Comparison of ENCODE assay signal across 1 cellular context in the genomic region with DNA sequence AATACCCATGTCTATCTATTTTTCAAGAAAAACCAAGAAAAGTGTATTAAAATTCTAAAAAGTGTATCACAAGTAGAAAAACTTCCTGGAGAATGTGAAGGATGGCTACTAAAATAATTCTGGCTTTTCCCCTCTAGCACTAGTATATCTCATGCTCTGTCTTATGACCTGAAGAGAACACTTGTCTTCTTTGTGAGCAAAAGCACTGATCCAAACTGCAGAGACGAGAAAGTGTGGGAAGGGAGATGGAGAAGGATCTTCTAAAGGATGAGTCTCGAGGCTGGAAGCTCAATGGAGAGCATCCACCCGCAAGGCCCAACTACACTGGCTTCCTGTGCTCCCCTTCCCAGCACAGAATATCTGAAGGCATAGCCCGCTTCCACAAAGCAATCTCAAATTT.
TF ChIP-seq lines count a peak whose summit lies in the region.

No MANE protein-coding gene starts in this region.

TF ChIP-seq in GM23338, 12 proteins besides CTCF, POLR2A, EP300 and RAD21 (continued from another document):
- TF ChIP-seq REST (IDR thresholded peaks at IDR 0.05; ENCODE audit: unreplicated experiment) (no peak), NANOG (IDR thresholded peaks at IDR 0.05; ENCODE audit: borderline replicate concordance) (no peak), ZNF331 (CRISPR knock-in tag; IDR thresholded peaks at IDR 0.05; ENCODE audit: low read depth) (no peak)
- TF ChIP-seq, protein P1, sequence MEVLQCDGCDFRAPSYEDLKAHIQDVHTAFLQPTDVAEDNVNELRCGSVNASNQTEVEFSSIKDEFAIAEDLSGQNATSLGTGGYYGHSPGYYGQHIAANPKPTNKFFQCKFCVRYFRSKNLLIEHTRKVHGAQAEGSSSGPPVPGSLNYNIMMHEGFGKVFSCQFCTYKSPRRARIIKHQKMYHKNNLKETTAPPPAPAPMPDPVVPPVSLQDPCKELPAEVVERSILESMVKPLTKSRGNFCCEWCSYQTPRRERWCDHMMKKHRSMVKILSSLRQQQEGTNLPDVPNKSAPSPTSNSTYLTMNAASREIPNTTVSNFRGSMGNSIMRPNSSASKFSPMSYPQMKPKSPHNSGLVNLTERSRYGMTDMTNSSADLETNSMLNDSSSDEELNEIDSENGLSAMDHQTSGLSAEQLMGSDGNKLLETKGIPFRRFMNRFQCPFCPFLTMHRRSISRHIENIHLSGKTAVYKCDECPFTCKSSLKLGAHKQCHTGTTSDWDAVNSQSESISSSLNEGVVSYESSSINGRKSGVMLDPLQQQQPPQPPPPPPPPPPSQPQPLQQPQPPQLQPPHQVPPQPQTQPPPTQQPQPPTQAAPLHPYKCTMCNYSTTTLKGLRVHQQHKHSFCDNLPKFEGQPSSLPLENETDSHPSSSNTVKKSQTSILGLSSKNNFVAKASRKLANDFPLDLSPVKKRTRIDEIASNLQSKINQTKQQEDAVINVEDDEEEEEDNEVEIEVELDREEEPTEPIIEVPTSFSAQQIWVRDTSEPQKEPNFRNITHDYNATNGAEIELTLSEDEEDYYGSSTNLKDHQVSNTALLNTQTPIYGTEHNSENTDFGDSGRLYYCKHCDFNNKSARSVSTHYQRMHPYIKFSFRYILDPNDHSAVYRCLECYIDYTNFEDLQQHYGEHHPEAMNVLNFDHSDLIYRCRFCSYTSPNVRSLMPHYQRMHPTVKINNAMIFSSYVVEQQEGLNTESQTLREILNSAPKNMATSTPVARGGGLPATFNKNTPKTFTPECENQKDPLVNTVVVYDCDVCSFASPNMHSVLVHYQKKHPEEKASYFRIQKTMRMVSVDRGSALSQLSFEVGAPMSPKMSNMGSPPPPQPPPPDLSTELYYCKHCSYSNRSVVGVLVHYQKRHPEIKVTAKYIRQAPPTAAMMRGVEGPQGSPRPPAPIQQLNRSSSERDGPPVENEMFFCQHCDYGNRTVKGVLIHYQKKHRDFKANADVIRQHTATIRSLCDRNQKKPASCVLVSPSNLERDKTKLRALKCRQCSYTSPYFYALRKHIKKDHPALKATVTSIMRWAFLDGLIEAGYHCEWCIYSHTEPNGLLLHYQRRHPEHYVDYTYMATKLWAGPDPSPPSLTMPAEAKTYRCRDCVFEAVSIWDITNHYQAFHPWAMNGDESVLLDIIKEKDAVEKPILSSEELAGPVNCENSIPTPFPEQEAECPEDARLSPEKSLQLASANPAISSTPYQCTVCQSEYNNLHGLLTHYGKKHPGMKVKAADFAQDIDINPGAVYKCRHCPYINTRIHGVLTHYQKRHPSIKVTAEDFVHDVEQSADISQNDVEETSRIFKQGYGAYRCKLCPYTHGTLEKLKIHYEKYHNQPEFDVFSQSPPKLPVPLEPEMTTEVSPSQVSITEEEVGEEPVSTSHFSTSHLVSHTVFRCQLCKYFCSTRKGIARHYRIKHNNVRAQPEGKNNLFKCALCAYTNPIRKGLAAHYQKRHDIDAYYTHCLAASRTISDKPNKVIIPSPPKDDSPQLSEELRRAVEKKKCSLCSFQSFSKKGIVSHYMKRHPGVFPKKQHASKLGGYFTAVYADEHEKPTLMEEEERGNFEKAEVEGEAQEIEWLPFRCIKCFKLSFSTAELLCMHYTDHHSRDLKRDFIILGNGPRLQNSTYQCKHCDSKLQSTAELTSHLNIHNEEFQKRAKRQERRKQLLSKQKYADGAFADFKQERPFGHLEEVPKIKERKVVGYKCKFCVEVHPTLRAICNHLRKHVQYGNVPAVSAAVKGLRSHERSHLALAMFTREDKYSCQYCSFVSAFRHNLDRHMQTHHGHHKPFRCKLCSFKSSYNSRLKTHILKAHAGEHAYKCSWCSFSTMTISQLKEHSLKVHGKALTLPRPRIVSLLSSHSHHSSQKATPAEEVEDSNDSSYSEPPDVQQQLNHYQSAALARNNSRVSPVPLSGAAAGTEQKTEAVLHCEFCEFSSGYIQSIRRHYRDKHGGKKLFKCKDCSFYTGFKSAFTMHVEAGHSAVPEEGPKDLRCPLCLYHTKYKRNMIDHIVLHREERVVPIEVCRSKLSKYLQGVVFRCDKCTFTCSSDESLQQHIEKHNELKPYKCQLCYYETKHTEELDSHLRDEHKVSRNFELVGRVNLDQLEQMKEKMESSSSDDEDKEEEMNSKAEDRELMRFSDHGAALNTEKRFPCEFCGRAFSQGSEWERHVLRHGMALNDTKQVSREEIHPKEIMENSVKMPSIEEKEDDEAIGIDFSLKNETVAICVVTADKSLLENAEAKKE (CRISPR knock-in tag; IDR thresholded peaks at IDR 0.05): no peak
- TF ChIP-seq, protein P2, sequence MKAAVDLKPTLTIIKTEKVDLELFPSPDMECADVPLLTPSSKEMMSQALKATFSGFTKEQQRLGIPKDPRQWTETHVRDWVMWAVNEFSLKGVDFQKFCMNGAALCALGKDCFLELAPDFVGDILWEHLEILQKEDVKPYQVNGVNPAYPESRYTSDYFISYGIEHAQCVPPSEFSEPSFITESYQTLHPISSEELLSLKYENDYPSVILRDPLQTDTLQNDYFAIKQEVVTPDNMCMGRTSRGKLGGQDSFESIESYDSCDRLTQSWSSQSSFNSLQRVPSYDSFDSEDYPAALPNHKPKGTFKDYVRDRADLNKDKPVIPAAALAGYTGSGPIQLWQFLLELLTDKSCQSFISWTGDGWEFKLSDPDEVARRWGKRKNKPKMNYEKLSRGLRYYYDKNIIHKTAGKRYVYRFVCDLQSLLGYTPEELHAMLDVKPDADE (IDR thresholded peaks at IDR 0.05): no peak
